Comparison of ENCODE assay signal across 22 cellular contexts in the genomic region with DNA sequence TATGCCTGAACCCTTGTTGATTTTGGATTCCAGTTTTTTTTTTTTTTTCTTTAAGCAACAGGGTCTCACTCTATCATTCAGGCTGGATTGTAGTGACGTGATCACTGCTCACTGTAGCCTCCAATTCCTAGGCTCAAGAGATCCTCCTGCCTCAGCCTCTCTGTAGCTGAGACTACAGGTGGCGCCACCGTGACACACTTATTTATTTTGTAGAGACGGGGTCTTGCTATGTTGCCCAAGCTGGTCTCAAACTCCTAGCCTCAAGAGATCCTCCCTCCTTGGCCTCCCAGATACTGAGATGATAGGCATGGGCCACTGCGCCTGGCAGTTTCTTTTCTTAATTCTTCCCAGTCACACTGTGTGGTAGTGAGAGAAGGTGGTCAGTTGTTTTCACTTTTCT. TPM values are rescaled to one million over a fixed set of nuclear protein-coding genes. Genes with fewer than 3 reads are reported as not detected.
A peak's percentile ranks its signal among the peaks of the same experiment; 100 is the strongest.
DNase-seq lines count a peak whose midpoint lies in the region; ATAC-seq, FAIRE-seq and TF ChIP-seq lines count a peak whose summit lies in the region.
"Had no signal": no experiment of that assay in that cellular context is flagged by ENCODE, and none has a peak within 500 bp of the region (broad histone marks: within the 10 kb centered on the region; RNA-seq: fewer than 3 reads in every experiment).

No MANE protein-coding gene starts in this region.

- H3K23me2 ChIP-seq in H1 (ENCODE audit: low read depth, low read length): no peaks in the 10 kb centered on the region

- H3K4me1 Mint-ChIP-seq in type B pancreatic cell (ENCODE audit: unreplicated experiment): no peaks in the 10 kb centered on the region
- H3K4me1 Mint-ChIP-seq: H9 had no signal

- H3K9me2 ChIP-seq in DOHH2 (replicated peaks; ENCODE audit: control insufficient read depth, low read length) (no peaks in the 10 kb centered on the region), OCI-LY1 (ENCODE audit: low read depth, low read length) (no peaks in the 10 kb centered on the region)

- H3K9me3 ChIP-seq in A673 (ENCODE audit: low read depth, low read length, poor library complexity, severe bottlenecking): no peaks in the 10 kb centered on the region
- H3K9me3 ChIP-seq in DOHH2 (ENCODE audit: control insufficient read depth, insufficient read depth, low read length): no peaks in the 10 kb centered on the region; the same call in 1 of the 2 replicates
- peaks cover 11% of the 10 kb centered on the region for H3K9me3 ChIP-seq in OCI-LY1 (ENCODE audit: low read length)
- no peaks in the 10 kb centered on the region for H3K9me3 ChIP-seq in H1 (ENCODE audit: insufficient read depth in 2 of 2, low read depth in 1 of 2, low read length in 1 of 2)
- H3K9me3 ChIP-seq: SJSA1 had no signal

- H2AK5ac ChIP-seq in H1 (ENCODE audit: low read depth, low read length): no peak overlapping the region

- H3K56ac ChIP-seq in H1 (replicated peaks; ENCODE audit: insufficient read length, low read depth, low read length): no peak overlapping the region

- intact Hi-C loops in A673 (cut with micrococcal nuclease; ENCODE audit: unreplicated experiment): no loop called here

- H4K5ac ChIP-seq in H1 (ENCODE audit: insufficient read length, low read depth, low read length): no peak overlapping the region

- no peak overlapping the region for H3K23ac ChIP-seq in H1 (ENCODE audit: insufficient read length)

- H3K27me3 Mint-ChIP-seq in type B pancreatic cell: no peaks in the 10 kb centered on the region

- H2AFZ ChIP-seq in OCI-LY1 (ENCODE audit: low read length) (no peak overlapping the region), H1 (ENCODE audit: low read length) (no peak overlapping the region)
- H2AFZ ChIP-seq: PC-9 had no signal

- H3K36me3 Mint-ChIP-seq in type B pancreatic cell: no peaks in the 10 kb centered on the region
- H3K36me3 Mint-ChIP-seq: CD8-positive, alpha-beta memory T cell had no signal

- H3K4ac ChIP-seq in H1 (replicated peaks; ENCODE audit: insufficient read length, low read depth, low read length): no peak overlapping the region

- no peaks in the 10 kb centered on the region for H3K4me1 ChIP-seq in A673 (ENCODE audit: insufficient read depth, low read length, poor library complexity, severe bottlenecking)
- H3K4me1 ChIP-seq in DOHH2 (ENCODE audit: control insufficient read depth, low read length): peaks cover 16% of the 10 kb centered on the region
- H3K4me1 ChIP-seq in OCI-LY1 (ENCODE audit: insufficient read depth, low read length, severe bottlenecking): no peaks in the 10 kb centered on the region
- H3K4me1 ChIP-seq in H1 (replicated peaks in 1 of 4; ENCODE audit: control insufficient read depth in 3 of 4, insufficient read depth in 4 of 4, low read length in 3 of 4): no peaks in the 10 kb centered on the region
- H3K4me1 ChIP-seq: BLaER1, SJSA1 had no signal

- WGBS in H1 (ENCODE audit: extremely low coverage in 1 of 2, insufficient coverage in 1 of 2, insufficient read length in 1 of 2, insufficient replicate concordance in 2 of 2, low coverage in 1 of 2, low lambda C conversion rate in 2 of 2, missing lambda C conversion rate in 1 of 2), 2 experiments: 92% methylated on average over 5 of the region's 5 CpGs; no CpG with 5 or more reads in 1 of the 2 experiments

- no peak overlapping the region for H4K91ac ChIP-seq in H1 (replicated peaks; ENCODE audit: insufficient read length, low read length)

- H3K9me3 Mint-ChIP-seq in type B pancreatic cell: peaks cover 8% of the 10 kb centered on the region

- no peak for TF ChIP-seq POLR2A in H1 (IDR thresholded peaks at IDR 0.05; ENCODE audit: control extremely low read depth in 1 of 2, low read depth in 2 of 2, low read length in 2 of 2)

- H3K4me3 ChIP-seq in A673 (ENCODE audit: low read depth, low read length, poor library complexity, severe bottlenecking): no peak overlapping the region
- H3K4me3 ChIP-seq in DOHH2 (ENCODE audit: low read length): no peak overlapping the region
- no peak overlapping the region for H3K4me3 ChIP-seq in OCI-LY1 (ENCODE audit: low read depth, low read length, poor library complexity, severe bottlenecking)
- no peak overlapping the region for H3K4me3 ChIP-seq in H1 (ENCODE audit: extremely low read depth in 1 of 4, insufficient read depth in 2 of 4, low read depth in 3 of 4, low read length in 4 of 4)
- H3K4me3 ChIP-seq: BLaER1, PC-9, SJSA1 had no signal

- CTCF ChIA-PET in A673 (lab: Charles Lee): interaction anchor here (1.1 kb wide), 1 partner anchor 221 kb away, joined by 3 read pairs; no protein-coding TSS in a partner anchor
- CTCF ChIA-PET in H1 (lab: Charles Lee; ENCODE audit: partially characterized antibody): interaction anchor here (0.6 to 1.8 kb wide), 8 partner anchors 9 to 432 kb away, joined by 3 to 6 read pairs (median 3); no protein-coding TSS in a partner anchor

- H3K4me2 ChIP-seq in DOHH2 (ENCODE audit: low read length) (no peak overlapping the region), OCI-LY1 (ENCODE audit: low read length) (no peak overlapping the region), H1 (ENCODE audit: insufficient read depth in 1 of 2, low read depth in 2 of 2, low read length in 2 of 2) (no peak overlapping the region)
- H3K4me2 ChIP-seq: BLaER1, PC-9 had no signal

- BruUV-seq in A673 (replicated peaks; lab: Mats Ljungman, UMichigan): no TSS peak

- H2BK5ac ChIP-seq in H1 (ENCODE audit: low read depth, low read length): no peak overlapping the region

- no peak overlapping the region for H2BK120ac ChIP-seq in H1 (replicated peaks; ENCODE audit: low read depth, low read length)

- no peaks in the 10 kb centered on the region for H3K79me1 ChIP-seq in H1 (ENCODE audit: low read depth, low read length)

- H3K27me3 ChIP-seq in A673 (replicated peaks; ENCODE audit: insufficient read depth, low read depth, low read length, poor library complexity) (no peaks in the 10 kb centered on the region), DOHH2 (ENCODE audit: control insufficient read depth, low read length) (no peaks in the 10 kb centered on the region), OCI-LY1 (ENCODE audit: insufficient read depth, low read length) (no peaks in the 10 kb centered on the region), H1 (replicated peaks in 1 of 4; ENCODE audit: control insufficient read depth in 3 of 4, extremely low read depth in 1 of 4, insufficient read depth in 3 of 4, low read length in 3 of 4) (no peaks in the 10 kb centered on the region)
- H3K27me3 ChIP-seq: BLaER1, SJSA1 had no signal

- POLR2A ChIA-PET in A673 (lab: Charles Lee; ENCODE audit: low non-redundant PET): no interaction called here
- POLR2A ChIA-PET in H1 (lab: Charles Lee; ENCODE audit: partially characterized antibody): interaction anchor here (0.6 kb wide), 1 partner anchor 109 kb away, joined by 3 read pairs; no protein-coding TSS in a partner anchor

- no peak overlapping the region for H2BK15ac ChIP-seq in H1 (ENCODE audit: low read length)

- DNase-seq in A673 (ENCODE audit: low spot score) (no peak), H1 (ENCODE audit: low read depth in 1 of 2, low spot score in 2 of 2) (no peak), type B pancreatic cell (ENCODE audit: extremely low spot score, unreplicated experiment) (no peak), SW480 (ENCODE audit: low spot score) (no peak)
- DNase-seq: CD8-positive, alpha-beta memory T cell; GF-D8; H9; MV-4-11; NCI-H1417 treated with DMSO at 0.1 percent for 48 hours; NCI-H1930; NCI-H2171 treated with DMSO at 0.1 percent for 48 hours; NCI-H446 treated with DMSO at 0.1 percent for 48 hours; NK-92 treated with Interleukin-12 subunit alpha and Interleukin-12 subunit beta, amount 100 ng/mL, for 24 hours; PC-9; SW 1271 had no signal

- no peak for FAIRE-seq in H1 (lab: Jason Lieb, UNC)
- FAIRE-seq: HTR-8/SVneo had no signal

- H3F3A ChIP-seq in DOHH2 (ENCODE audit: control insufficient read depth, insufficient read depth): peaks cover 3% of the 10 kb centered on the region; the same call in 1 of the 2 replicates
- no peaks in the 10 kb centered on the region for H3F3A ChIP-seq in OCI-LY1 (ENCODE audit: insufficient read depth, low read length)

- H2BK12ac ChIP-seq in H1 (ENCODE audit: low read depth, low read length): no peak overlapping the region

- H3K27ac ChIP-seq in A673 (ENCODE audit: low read depth, low read length, poor library complexity, severe bottlenecking) (no peak overlapping the region), DOHH2 (ENCODE audit: low read depth, low read length) (no peak overlapping the region), OCI-LY1 (ENCODE audit: low read depth, low read length, poor library complexity, severe bottlenecking) (no peak overlapping the region), H1 (ENCODE audit: low read depth, low read length) (no peak overlapping the region)
- H3K27ac ChIP-seq: BLaER1, HL-60, PC-9, SJSA1 had no signal

- no peaks in the 10 kb centered on the region for H4K20me1 ChIP-seq in DOHH2 (ENCODE audit: control insufficient read depth, insufficient read depth, low read depth, low read length)
- no peaks in the 10 kb centered on the region for H4K20me1 ChIP-seq in OCI-LY1 (ENCODE audit: insufficient read depth, low read length)
- H4K20me1 ChIP-seq in H1 (replicated peaks in 1 of 2; ENCODE audit: control insufficient read depth in 1 of 2, insufficient read depth in 2 of 2, low read length in 2 of 2): no peaks in the 10 kb centered on the region
- H4K20me1 ChIP-seq: BLaER1 had no signal

- ATAC-seq in GM21360 (IDR thresholded peaks at IDR 0.05; ENCODE audit: unreplicated experiment): no peak

- no peak overlapping the region for H3K14ac ChIP-seq in H1 (ENCODE audit: insufficient read length)

- no peak overlapping the region for H3K4me3 Mint-ChIP-seq in type B pancreatic cell
- H3K4me3 Mint-ChIP-seq: CD8-positive, alpha-beta memory T cell; H9 had no signal

- H3K79me2 ChIP-seq in DOHH2 (ENCODE audit: control insufficient read depth, low read length) (no peaks in the 10 kb centered on the region), OCI-LY1 (ENCODE audit: insufficient read depth, low read length) (no peaks in the 10 kb centered on the region), H1 (ENCODE audit: control insufficient read depth in 1 of 2, insufficient read depth in 2 of 2, low read length in 2 of 2) (no peaks in the 10 kb centered on the region)

- TF ChIP-seq RAD21 in H1 (IDR thresholded peaks at IDR 0.05 in 1 of 2, conservative IDR thresholded peaks at IDR 0.05 in 1 of 2; ENCODE audit: low read depth in 2 of 2, low read length in 2 of 2): no peak; a peak in 1 of 4 replicates

- H3K27ac Mint-ChIP-seq in type B pancreatic cell: no peak overlapping the region
- H3K27ac Mint-ChIP-seq: CD8-positive, alpha-beta memory T cell; H9 had no signal

- H3K36me3 ChIP-seq in A673 (ENCODE audit: insufficient read depth, low read length, poor library complexity, severe bottlenecking) (no peaks in the 10 kb centered on the region), DOHH2 (ENCODE audit: control insufficient read depth, low read length) (no peaks in the 10 kb centered on the region), OCI-LY1 (ENCODE audit: insufficient read depth, low read length) (no peaks in the 10 kb centered on the region; the same call in 1 of the 2 replicates), H1 (ENCODE audit: control insufficient read depth in 2 of 4, insufficient read depth in 4 of 4, low read length in 3 of 4) (no peaks in the 10 kb centered on the region)
- H3K36me3 ChIP-seq: BLaER1, SJSA1 had no signal

- no peak overlapping the region for H3K18ac ChIP-seq in H1 (ENCODE audit: extremely low read depth, low read length)

- peak; percentile 33; the same call in 1 of the 2 replicates for TF ChIP-seq CTCF in A673 (conservative IDR thresholded peaks at IDR 0.05; ENCODE audit: low read depth, low read length)
- peak; percentile 40 for TF ChIP-seq CTCF in DOHH2 (IDR thresholded peaks at IDR 0.05; ENCODE audit: low read depth, low read length, poor library complexity, severe bottlenecking)
- peak; percentile 33; the same call in 1 of the 2 replicates for TF ChIP-seq CTCF in OCI-LY1 (IDR thresholded peaks at IDR 0.05; ENCODE audit: low read length)
- TF ChIP-seq CTCF in H1 (IDR thresholded peaks at IDR 0.05; ENCODE audit: control extremely low read depth in 1 of 3, insufficient read depth in 1 of 3, low read depth in 1 of 3, low read length in 3 of 3): peak in 1 of 3 experiments; percentile 2; a peak in 1 of 4 replicates
- no peak for TF ChIP-seq CTCF in type B pancreatic cell (conservative IDR thresholded peaks at IDR 0.05)

- no peak overlapping the region for H3K9ac ChIP-seq in OCI-LY1 (ENCODE audit: low read length)
- no peak overlapping the region for H3K9ac ChIP-seq in H1 (replicated peaks in 1 of 4; ENCODE audit: extremely low read depth in 1 of 4, low read depth in 3 of 4, low read length in 3 of 4)
- H3K9ac ChIP-seq: BLaER1 had no signal

- TF ChIP-seq EP300 in H1 (IDR thresholded peaks at IDR 0.05; ENCODE audit: borderline replicate concordance in 1 of 2, low read depth in 2 of 2, low read length in 2 of 2): no peak

- H4K8ac ChIP-seq in H1 (ENCODE audit: extremely low read depth, insufficient read depth, low read length): no peak overlapping the region

- H2BK20ac ChIP-seq in H1 (ENCODE audit: low read length): no peak overlapping the region

RNA-seq across cellular contexts. Expression of a gene that starts 25.2 kb away (rescaled TPM):
- total RNA-seq in A673 (2021) (3.4 and 5.7 TPM in 2 replicates), type B pancreatic cell (ENCODE audit: low replicate concordance) (12.1 and 16.4 TPM in 2 replicates)
- total RNA-seq in H1 (2021; fragmentation: NEBNext Ultra II Directional; extraction: Animal tissue kit (Norgen Biotek cat#: 25700)): 3.9 and 4.9 TPM in 2 replicates
- polyA plus RNA-seq in H1 (2011; rRNA removed): 7.5 and 8.7 TPM in 2 replicates
- polyA plus RNA-seq in H1 (2011; cell fraction: cytosol; rRNA removed): 8.2 TPM
- polyA plus RNA-seq in H1 (2011; cell fraction: nucleus; rRNA removed): 11.5 TPM
- 3.4 to 8.5 TPM (median 6.3 TPM) in 4 replicates for polyA plus RNA-seq in H1 (2012, experiment 1 of 2)
- polyA plus RNA-seq in H1 (2012, experiment 2 of 2): 4.5 TPM
- polyA plus RNA-seq in H1 (2013, experiment 1 of 2): 2.9 TPM
- polyA plus RNA-seq in H1 (2013, experiment 2 of 2): 2.5 TPM
- 1.3 and 2.9 TPM in 2 replicates for polyA minus RNA-seq in H1 (2011; rRNA and poly(A)+ RNA removed)
- polyA minus RNA-seq in H1 (2011; cell fraction: cytosol; rRNA and poly(A)+ RNA removed): 3.9 TPM
- 3.2 TPM for polyA minus RNA-seq in H1 (2011; cell fraction: nucleus; rRNA and poly(A)+ RNA removed)

RNA-seq across cellular contexts. Expression of a gene that starts 40.5 kb away (rescaled TPM):
- 48.0 and 50.4 TPM in 2 replicates for total RNA-seq in A673 (2021)
- 50.1 and 51.9 TPM in 2 replicates for total RNA-seq in H1 (2021; fragmentation: NEBNext Ultra II Directional; extraction: Animal tissue kit (Norgen Biotek cat#: 25700))
- 40.5 and 40.6 TPM in 2 replicates for polyA plus RNA-seq in H1 (2011; rRNA removed)
- polyA plus RNA-seq in H1 (2011; cell fraction: cytosol; rRNA removed): 51.3 TPM
- 36.7 TPM for polyA plus RNA-seq in H1 (2011; cell fraction: nucleus; rRNA removed)
- polyA plus RNA-seq in H1 (2012, experiment 1 of 2): 39.9 to 51.9 TPM (median 44.9 TPM) in 4 replicates
- polyA plus RNA-seq in H1 (2012, experiment 2 of 2): 18.4 TPM
- 22.7 TPM for polyA plus RNA-seq in H1 (2013, experiment 1 of 2)
- 21.6 TPM for polyA plus RNA-seq in H1 (2013, experiment 2 of 2)
- polyA minus RNA-seq in H1 (2011; rRNA and poly(A)+ RNA removed): 59.9 and 64.9 TPM in 2 replicates
- polyA minus RNA-seq in H1 (2011; cell fraction: cytosol; rRNA and poly(A)+ RNA removed): 33.0 TPM
- polyA minus RNA-seq in H1 (2011; cell fraction: nucleus; rRNA and poly(A)+ RNA removed): 28.7 TPM
- total RNA-seq in type B pancreatic cell (ENCODE audit: low replicate concordance): 39.2 and 57.2 TPM in 2 replicates
